In the genomic region with DNA sequence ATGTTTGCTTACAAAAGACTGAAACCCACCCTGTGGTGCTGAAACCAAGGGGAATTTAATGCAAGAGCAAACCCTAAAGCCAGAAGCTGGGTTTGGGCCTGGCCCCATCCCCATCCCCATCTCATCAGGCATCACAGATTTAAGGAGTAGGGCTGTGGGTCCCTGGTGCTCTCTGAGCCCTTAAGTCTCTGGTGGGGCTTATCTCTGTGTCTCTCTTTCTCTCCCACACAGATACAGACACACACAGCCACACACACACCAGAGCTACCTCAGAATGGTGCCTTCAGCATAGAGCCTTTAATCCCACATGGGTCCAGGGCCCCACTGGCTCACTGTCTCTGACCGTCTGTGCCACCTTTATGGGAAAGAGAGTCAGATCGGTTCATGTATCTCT, we compare ENCODE assay signal across 9 cellular contexts.
A peak's percentile ranks its signal among the peaks of the same experiment; 100 is the strongest.
DNase-seq lines count a peak whose midpoint lies in the region.
"Had no signal": no experiment of that assay in that cellular context is flagged by ENCODE, and none has a peak within 500 bp of the region (broad histone marks: within the 10 kb centered on the region; RNA-seq: fewer than 3 reads in every experiment).

No MANE protein-coding gene starts in this region.

- H3K4me1 Mint-ChIP-seq in activated naive CD8-positive, alpha-beta T cell (ENCODE audit: low read depth) = peaks cover 49% of the 10 kb centered on the region

- peak; percentile 39 for DNase-seq in activated T-cell treated with anti-CD3 and anti-CD28 coated beads, Interleukin-2, amount 50 U/mL, for 1 hour
- DNase-seq in activated T-cell treated with anti-CD3 and anti-CD28 coated beads for 4 hours = no peak
- no peak for DNase-seq in LoVo (ENCODE audit: low spot score)
- no peak for DNase-seq in NAMALWA (ENCODE audit: low spot score)
- DNase-seq in germinal center (ENCODE audit: low spot score) = no peak
- DNase-seq: SW 1271 had no signal

- peaks cover 31% of the 10 kb centered on the region for H3K4me1 ChIP-seq in muscle layer of colon (ENCODE audit: insufficient read depth, low read length)
- peaks cover 51% of the 10 kb centered on the region for H3K4me1 ChIP-seq in thymus (ENCODE audit: control insufficient read depth, insufficient read depth, low read length)

- peak overlapping the region; percentile 72 for H3K4me3 Mint-ChIP-seq in activated naive CD8-positive, alpha-beta T cell

- 75% methylated on average over 2 of the region's 2 CpGs for WGBS in thymus

- no peaks in the 10 kb centered on the region for H3K9me3 Mint-ChIP-seq in activated naive CD8-positive, alpha-beta T cell (ENCODE audit: low read depth)

- no peaks in the 10 kb centered on the region for H3K27me3 Mint-ChIP-seq in activated naive CD8-positive, alpha-beta T cell

- peak overlapping the region; percentile 71 for H3K27ac Mint-ChIP-seq in activated naive CD8-positive, alpha-beta T cell

- H3K27ac ChIP-seq in muscle layer of colon (ENCODE audit: low read depth, low read length) (peak overlapping the region; percentile 7), thymus (ENCODE audit: low read depth) (peak overlapping the region; percentile 96)

- no peaks in the 10 kb centered on the region for H3K36me3 ChIP-seq in muscle layer of colon (ENCODE audit: insufficient read depth, low read length)
- peaks cover 2% of the 10 kb centered on the region for H3K36me3 ChIP-seq in thymus (ENCODE audit: control insufficient read depth, insufficient read depth)

- H3K9me3 ChIP-seq in muscle layer of colon (ENCODE audit: low read length) = no peaks in the 10 kb centered on the region
- no peaks in the 10 kb centered on the region for H3K9me3 ChIP-seq in thymus (ENCODE audit: control insufficient read depth)

- no peaks in the 10 kb centered on the region for H3K36me3 Mint-ChIP-seq in activated naive CD8-positive, alpha-beta T cell

- H3K27me3 ChIP-seq in muscle layer of colon (ENCODE audit: control insufficient read depth in 1 of 2, insufficient read depth in 2 of 2, low read length in 2 of 2) (no peaks in the 10 kb centered on the region), thymus (ENCODE audit: control insufficient read depth, insufficient read depth) (no peaks in the 10 kb centered on the region)

- H3K4me3 ChIP-seq in muscle layer of colon (ENCODE audit: low read depth in 1 of 2, low read length in 2 of 2) = no peak overlapping the region
- peak overlapping the region; percentile 56 for H3K4me3 ChIP-seq in thymus (ENCODE audit: low read length)

- no peak overlapping the region for H3K9ac ChIP-seq in muscle layer of colon (ENCODE audit: low read length)
